Comparison of ENCODE assay signal across 21 cellular contexts in genomic region chr22:30181459-30182353, GRCh38.
DNase-seq lines count a peak whose midpoint lies in the region; ATAC-seq and TF ChIP-seq lines count a peak whose summit lies in the region.
"Had no signal": no experiment of that assay in that cellular context is flagged by ENCODE, and none has a peak within 500 bp of the region (broad histone marks: within the 10 kb centered on the region; RNA-seq: fewer than 3 reads in every experiment).

No MANE protein-coding gene starts in this region.

- H3K4me1 ChIP-seq in spleen, result peaks cover 0 to 87% (median 30%) of the 10 kb centered on the region in 6 donors
- H3K4me1 ChIP-seq: tibial artery had no signal

- H3K27ac ChIP-seq in spleen, result peak overlapping the region in 7 of 8 donors; percentile 58 to 79 (median 71)
- H3K27ac ChIP-seq: SK-N-MC, tibial artery had no signal

- DNase-seq in stimulated activated naive CD8-positive, alpha-beta T cell treated with anti-CD3 and anti-CD28 coated beads, Interleukin-15, amount 100 ng/mL, for 72 hours, result no peak
- DNase-seq in T-helper 17 cell, result no peak
- no peak for DNase-seq in activated naive CD8-positive, alpha-beta T cell treated with anti-CD3 and anti-CD28 coated beads, Interleukin-2, amount 50 U/mL, for 24 hours
- DNase-seq in spleen, result no peak
- no peak for DNase-seq in stimulated activated effector memory CD8-positive, alpha-beta T cell treated with anti-CD3 and anti-CD28 coated beads, Interleukin-12 subunit alpha, Interleukin-12 subunit beta, amount 100 ng/mL, for 72 hours (ENCODE audit: low spot score in 2 of 2)
- DNase-seq in CD1c-positive myeloid dendritic cell (ENCODE audit: extremely low spot score), result no peak
- DNase-seq in activated effector memory CD4-positive, alpha-beta T cell treated with Interleukin-2 at 50 U/mL for 16 hours, result no peak
- DNase-seq: activated CD8-positive, alpha-beta memory T cell treated with anti-CD3 and anti-CD28 coated beads, Interleukin-2, amount 50 U/mL, for 48 hours; Caco-2; central memory CD4-positive, alpha-beta T cell; immature natural killer cell; natural killer cell; NCI-H1048; NCI-H2081; NCI-H524; PC-3; tibial artery had no signal

- H3K27me3 Mint-ChIP-seq in stimulated activated naive CD8-positive, alpha-beta T cell treated with anti-CD3 and anti-CD28 coated beads, Interleukin-15, Interleukin-2, amounts not matched to agents 100 ng/mL and 50 ng/mL, for 24 hours, result no peaks in the 10 kb centered on the region
- no peaks in the 10 kb centered on the region for H3K27me3 Mint-ChIP-seq in stimulated activated naive CD8-positive, alpha-beta T cell treated with anti-CD3 and anti-CD28 coated beads, Interleukin-15, amount 100 ng/mL, for 72 hours
- no peaks in the 10 kb centered on the region for H3K27me3 Mint-ChIP-seq in T-helper 17 cell
- no peaks in the 10 kb centered on the region for H3K27me3 Mint-ChIP-seq in activated naive CD8-positive, alpha-beta T cell treated with anti-CD3 and anti-CD28 coated beads, Interleukin-2, amount 50 U/mL, for 24 hours

- H3K9me3 ChIP-seq in T-helper 17 cell (ENCODE audit: control insufficient read depth, low read length, poor library complexity, severe bottlenecking), result no peaks in the 10 kb centered on the region
- no peaks in the 10 kb centered on the region for H3K9me3 ChIP-seq in spleen
- H3K9me3 ChIP-seq: Caco-2, tibial artery had no signal

- H3K4me1 Mint-ChIP-seq in stimulated activated naive CD8-positive, alpha-beta T cell treated with anti-CD3 and anti-CD28 coated beads, Interleukin-15, Interleukin-2, amounts not matched to agents 100 ng/mL and 50 ng/mL, for 24 hours (ENCODE audit: low read depth), result peaks cover 93% of the 10 kb centered on the region
- H3K4me1 Mint-ChIP-seq in stimulated activated naive CD8-positive, alpha-beta T cell treated with anti-CD3 and anti-CD28 coated beads, Interleukin-15, amount 100 ng/mL, for 72 hours, result peaks cover 97% of the 10 kb centered on the region
- peaks cover 41% of the 10 kb centered on the region for H3K4me1 Mint-ChIP-seq in T-helper 17 cell
- peaks cover 92% of the 10 kb centered on the region for H3K4me1 Mint-ChIP-seq in activated naive CD8-positive, alpha-beta T cell treated with anti-CD3 and anti-CD28 coated beads, Interleukin-2, amount 50 U/mL, for 24 hours
- H3K4me1 Mint-ChIP-seq in stimulated activated effector memory CD8-positive, alpha-beta T cell treated with anti-CD3 and anti-CD28 coated beads, Interleukin-12 subunit alpha, Interleukin-12 subunit beta, amount 100 ng/mL, for 72 hours, result peaks cover 39% of the 10 kb centered on the region
- H3K4me1 Mint-ChIP-seq: natural killer cell; stimulated activated memory B cell treated with anti-CD40 and anti-IgM and Interleukin-4, amounts not matched to agents 10 μg/mL and 1 μg/mL and 100 μg/mL, for 72 hours had no signal

- no peaks in the 10 kb centered on the region for H3K36me3 ChIP-seq in spleen
- H3K36me3 ChIP-seq: tibial artery had no signal

- intact Hi-C loops in spleen (cut with DNase I; ENCODE audit: low total_unique reads), result no loop called here

- H3K36me3 Mint-ChIP-seq in stimulated activated naive CD8-positive, alpha-beta T cell treated with anti-CD3 and anti-CD28 coated beads, Interleukin-15, Interleukin-2, amounts not matched to agents 100 ng/mL and 50 ng/mL, for 24 hours (ENCODE audit: low read depth), result no peaks in the 10 kb centered on the region
- no peaks in the 10 kb centered on the region for H3K36me3 Mint-ChIP-seq in T-helper 17 cell (ENCODE audit: low read depth)
- peaks cover 3% of the 10 kb centered on the region for H3K36me3 Mint-ChIP-seq in activated naive CD8-positive, alpha-beta T cell treated with anti-CD3 and anti-CD28 coated beads, Interleukin-2, amount 50 U/mL, for 24 hours (ENCODE audit: low read depth)
- no peaks in the 10 kb centered on the region for H3K36me3 Mint-ChIP-seq in stimulated activated effector memory CD8-positive, alpha-beta T cell treated with anti-CD3 and anti-CD28 coated beads, Interleukin-12 subunit alpha, Interleukin-12 subunit beta, amount 100 ng/mL, for 72 hours
- H3K36me3 Mint-ChIP-seq: immature natural killer cell; natural killer cell; stimulated activated memory B cell treated with anti-CD40 and anti-IgM and Interleukin-4, amounts not matched to agents 10 μg/mL and 1 μg/mL and 100 μg/mL, for 72 hours had no signal

- H3K27me3 ChIP-seq in spleen (replicated peaks in 1 of 7), result no peaks in the 10 kb centered on the region

- peak overlapping the region; percentile 71 for H3K27ac Mint-ChIP-seq in stimulated activated naive CD8-positive, alpha-beta T cell treated with anti-CD3 and anti-CD28 coated beads, Interleukin-15, Interleukin-2, amounts not matched to agents 100 ng/mL and 50 ng/mL, for 24 hours
- H3K27ac Mint-ChIP-seq in stimulated activated naive CD8-positive, alpha-beta T cell treated with anti-CD3 and anti-CD28 coated beads, Interleukin-15, amount 100 ng/mL, for 72 hours, result peak overlapping the region in 1 of 2 donors; percentile 96
- peak overlapping the region; percentile 32 for H3K27ac Mint-ChIP-seq in T-helper 17 cell
- peak overlapping the region; percentile 72 for H3K27ac Mint-ChIP-seq in activated naive CD8-positive, alpha-beta T cell treated with anti-CD3 and anti-CD28 coated beads, Interleukin-2, amount 50 U/mL, for 24 hours
- no peak overlapping the region for H3K27ac Mint-ChIP-seq in stimulated activated effector memory CD8-positive, alpha-beta T cell treated with anti-CD3 and anti-CD28 coated beads, Interleukin-12 subunit alpha, Interleukin-12 subunit beta, amount 100 ng/mL, for 72 hours
- H3K27ac Mint-ChIP-seq: natural killer cell; progenitor cell of endocrine pancreas; stimulated activated memory B cell treated with anti-CD40 and anti-IgM and Interleukin-4, amounts not matched to agents 10 μg/mL and 1 μg/mL and 100 μg/mL, for 72 hours had no signal

- H3K9me3 Mint-ChIP-seq in stimulated activated naive CD8-positive, alpha-beta T cell treated with anti-CD3 and anti-CD28 coated beads, Interleukin-15, Interleukin-2, amounts not matched to agents 100 ng/mL and 50 ng/mL, for 24 hours, result no peaks in the 10 kb centered on the region
- no peaks in the 10 kb centered on the region for H3K9me3 Mint-ChIP-seq in stimulated activated naive CD8-positive, alpha-beta T cell treated with anti-CD3 and anti-CD28 coated beads, Interleukin-15, amount 100 ng/mL, for 72 hours
- H3K9me3 Mint-ChIP-seq in activated naive CD8-positive, alpha-beta T cell treated with anti-CD3 and anti-CD28 coated beads, Interleukin-2, amount 50 U/mL, for 24 hours, result no peaks in the 10 kb centered on the region
- H3K9me3 Mint-ChIP-seq in stimulated activated effector memory CD8-positive, alpha-beta T cell treated with anti-CD3 and anti-CD28 coated beads, Interleukin-12 subunit alpha, Interleukin-12 subunit beta, amount 100 ng/mL, for 72 hours, result no peaks in the 10 kb centered on the region
- H3K9me3 Mint-ChIP-seq: immature natural killer cell; natural killer cell; stimulated activated memory B cell treated with anti-CD40 and anti-IgM and Interleukin-4, amounts not matched to agents 10 μg/mL and 1 μg/mL and 100 μg/mL, for 72 hours had no signal

- WGBS in spleen, 5 donors, result 23 to 46% (median 34%) methylated on average over 7 of the region's 7 CpGs

- H3K4me3 Mint-ChIP-seq in stimulated activated naive CD8-positive, alpha-beta T cell treated with anti-CD3 and anti-CD28 coated beads, Interleukin-15, Interleukin-2, amounts not matched to agents 100 ng/mL and 50 ng/mL, for 24 hours, result no peak overlapping the region
- H3K4me3 Mint-ChIP-seq in stimulated activated naive CD8-positive, alpha-beta T cell treated with anti-CD3 and anti-CD28 coated beads, Interleukin-15, amount 100 ng/mL, for 72 hours, result peak overlapping the region in 1 of 2 donors; percentile 36
- H3K4me3 Mint-ChIP-seq in T-helper 17 cell, result peak overlapping the region; percentile 12
- H3K4me3 Mint-ChIP-seq in activated naive CD8-positive, alpha-beta T cell treated with anti-CD3 and anti-CD28 coated beads, Interleukin-2, amount 50 U/mL, for 24 hours, result no peak overlapping the region
- H3K4me3 Mint-ChIP-seq in stimulated activated effector memory CD8-positive, alpha-beta T cell treated with anti-CD3 and anti-CD28 coated beads, Interleukin-12 subunit alpha, Interleukin-12 subunit beta, amount 100 ng/mL, for 72 hours, result no peak overlapping the region
- H3K4me3 Mint-ChIP-seq: immature natural killer cell; natural killer cell; stimulated activated memory B cell treated with anti-CD40 and anti-IgM and Interleukin-4, amounts not matched to agents 10 μg/mL and 1 μg/mL and 100 μg/mL, for 72 hours had no signal

- ATAC-seq in stimulated activated naive CD8-positive, alpha-beta T cell treated with anti-CD3 and anti-CD28 coated beads, Interleukin-15, amount 100 ng/mL, for 72 hours, result no peak
- no peak for ATAC-seq in T-helper 17 cell
- ATAC-seq in activated naive CD8-positive, alpha-beta T cell treated with anti-CD3 and anti-CD28 coated beads, Interleukin-2, amount 50 U/mL, for 24 hours, result no peak
- ATAC-seq in stimulated activated effector memory CD8-positive, alpha-beta T cell treated with anti-CD3 and anti-CD28 coated beads, Interleukin-12 subunit alpha, Interleukin-12 subunit beta, amount 100 ng/mL, for 72 hours, result no peak
- ATAC-seq: PC-3; stimulated activated memory B cell treated with anti-CD40 and anti-IgM and Interleukin-4, amounts not matched to agents 10 μg/mL and 1 μg/mL and 100 μg/mL, for 72 hours had no signal

- no peak for TF ChIP-seq CTCF in spleen (IDR thresholded peaks at IDR 0.05 in 8 of 11, conservative IDR thresholded peaks at IDR 0.05 in 3 of 11)

- TF ChIP-seq POLR2A in spleen (IDR thresholded peaks at IDR 0.05), result no peak

- H3K4me3 ChIP-seq in spleen, result no peak overlapping the region
- H3K4me3 ChIP-seq: SK-N-MC, tibial artery had no signal
